Comparison of ENCODE assay signal across 10 cellular contexts in the genomic region with DNA sequence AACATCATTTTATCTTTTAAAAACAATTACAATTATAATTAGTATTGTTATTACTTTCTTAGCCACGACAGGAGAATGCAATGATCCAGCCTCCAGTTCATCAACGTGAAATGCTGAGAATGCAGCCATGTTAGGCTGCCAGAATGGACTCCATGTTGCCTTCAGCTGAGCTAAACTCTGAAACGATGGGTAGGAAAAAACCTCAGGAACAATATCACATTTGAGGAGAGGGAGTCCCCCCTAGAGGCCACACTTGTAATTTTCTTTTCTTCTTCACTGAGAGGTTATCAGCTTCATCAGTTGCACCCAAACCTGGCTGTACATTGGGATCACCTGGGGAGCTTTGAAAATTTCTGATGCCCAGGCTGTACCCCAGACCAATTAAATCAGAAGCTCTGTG. TPM values are rescaled to one million over a fixed set of nuclear protein-coding genes. Genes with fewer than 3 reads are reported as not detected.
DNase-seq lines count a peak whose midpoint lies in the region; ATAC-seq, FAIRE-seq and TF ChIP-seq lines count a peak whose summit lies in the region.
"Had no signal": no experiment of that assay in that cellular context is flagged by ENCODE, and none has a peak within 500 bp of the region (broad histone marks: within the 10 kb centered on the region; RNA-seq: fewer than 3 reads in every experiment).

No MANE protein-coding gene starts in this region.

- ATAC-seq in sciatic nerve (no peak), HG03469 (IDR thresholded peaks at IDR 0.05; ENCODE audit: unreplicated experiment) (no peak)

- H3K9ac ChIP-seq in kidney (ENCODE audit: low read length in 2 of 2), result no peak overlapping the region

- H3K9me3 Mint-ChIP-seq in HFFc6 (peaks cover 4% of the 10 kb centered on the region; the same call in 1 of the 2 replicates), osteocyte (ENCODE audit: unreplicated experiment) (no peaks in the 10 kb centered on the region)

- H3K4me1 Mint-ChIP-seq in HFFc6 (ENCODE audit: low read depth) (no peaks in the 10 kb centered on the region), osteocyte (ENCODE audit: unreplicated experiment) (no peaks in the 10 kb centered on the region)

- intact Hi-C loops in kidney (cut with DNase I) (no loop called here), sciatic nerve (cut with DNase I) (no loop called here)

- no peaks in the 10 kb centered on the region for H3K9me3 ChIP-seq in kidney (ENCODE audit: control insufficient read depth in 1 of 2, low read length in 2 of 2)

- no peak overlapping the region for H3K4me3 ChIP-seq in kidney (ENCODE audit: low read length in 2 of 2)

- no peak overlapping the region for H3K4me3 Mint-ChIP-seq in HFFc6
- H3K4me3 Mint-ChIP-seq in osteocyte (ENCODE audit: unreplicated experiment), result no peak overlapping the region

- DNase-seq in COR-L47 (lab: John Stamatoyannopoulos, UW), result peak; percentile 6
- DNase-seq in HFFc6, result peak; percentile 37
- DNase-seq in SW480 (ENCODE audit: low spot score), result peak; percentile 13
- DNase-seq in kidney, result no peak
- DNase-seq in osteocyte (ENCODE audit: extremely low spot score, unreplicated experiment), result no peak
- no peak for DNase-seq in sciatic nerve (ENCODE audit: low spot score)
- no peak for DNase-seq in frontal cortex (ENCODE audit: low spot score in 2 of 2)
- DNase-seq: stimulated activated CD4-positive, alpha-beta T cell treated with anti-CD3 and anti-CD28 coated beads, Interleukin-1b, Interleukin-23, amount 100 ng/mL, for 48 hours had no signal

- H3K4me1 ChIP-seq in kidney (ENCODE audit: control insufficient read depth in 1 of 2, insufficient read depth in 1 of 2, low read depth in 1 of 2, low read length in 2 of 2), result no peaks in the 10 kb centered on the region

- no peaks in the 10 kb centered on the region for H3K36me3 ChIP-seq in kidney (ENCODE audit: control insufficient read depth in 1 of 2, insufficient read depth in 2 of 2, low read length in 2 of 2)

- no peak overlapping the region for H3K27ac ChIP-seq in kidney (ENCODE audit: low read depth in 2 of 2, low read length in 2 of 2)

- peak; percentile 64 for TF ChIP-seq CTCF in HFFc6 (IDR thresholded peaks at IDR 0.05)
- TF ChIP-seq CTCF in kidney (IDR thresholded peaks at IDR 0.05; ENCODE audit: borderline replicate concordance, extremely low read depth, insufficient read depth), result peak; percentile 41
- no peak for TF ChIP-seq CTCF in osteocyte (IDR thresholded peaks at IDR 0.05)

- no peak overlapping the region for H3K27ac Mint-ChIP-seq in HFFc6
- H3K27ac Mint-ChIP-seq in osteocyte (ENCODE audit: unreplicated experiment), result no peak overlapping the region

- FAIRE-seq in kidney (lab: Jason Lieb, UNC), result no peak
- no peak for FAIRE-seq in frontal cortex (lab: Jason Lieb, UNC)
- FAIRE-seq: RCC 7860 had no signal

- H3K36me3 Mint-ChIP-seq in HFFc6 (ENCODE audit: low read depth) (no peaks in the 10 kb centered on the region), osteocyte (ENCODE audit: unreplicated experiment) (no peaks in the 10 kb centered on the region)

- H3K27me3 Mint-ChIP-seq in HFFc6 (ENCODE audit: insufficient read depth) (peaks cover 2% of the 10 kb centered on the region; the same call in 1 of the 2 replicates), osteocyte (ENCODE audit: unreplicated experiment) (peaks cover 9% of the 10 kb centered on the region)

RNA-seq across cellular contexts. Expression of gene DNAH14, which starts 34.6 kb away (rescaled TPM):
- 1 to 10 TPM; 6.0 to 8.4 (median 6.9) TPM for total RNA-seq in HFFc6 (2021; fragmentation: NEBNext Ultra II Directional; extraction: Animal tissue kit (Norgen Biotek cat#: 25700))
- total RNA-seq in kidney (25.1 TPM), osteocyte (14.3 and 15.4 TPM in 2 replicates), sciatic nerve (7.3 TPM), frontal cortex (37.5 TPM)
- polyA plus RNA-seq in kidney (ENCODE audit: insufficient read depth, low read depth, low replicate concordance), result 6.6 TPM

Comparison
In these comparisons a context has a peak if more than half of its experiments do, and no peak if none do; other contexts are left out.
1. DNase-seq: peak in COR-L47 (single experiment), HFFc6 (single experiment) and SW480 (single experiment); none in kidney (single experiment), osteocyte (single experiment), sciatic nerve (single experiment) and frontal cortex (0 of 2).